17 cellular contexts compared by ENCODE assay signal in genomic region chr2:85651097-85651496, GRCh38. TPM values are rescaled to one million over a fixed set of nuclear protein-coding genes. Genes with fewer than 3 reads are reported as not detected.
DNase-seq lines count a peak whose midpoint lies in the region; ATAC-seq and TF ChIP-seq lines count a peak whose summit lies in the region.
"Had no signal": no experiment of that assay in that cellular context is flagged by ENCODE, and none has a peak within 500 bp of the region (broad histone marks: within the 10 kb centered on the region; RNA-seq: fewer than 3 reads in every experiment).

No MANE protein-coding gene starts in this region.

- no peaks in the 10 kb centered on the region for H3K27me3 Mint-ChIP-seq in HFFc6 (ENCODE audit: insufficient read depth)

- TF ChIP-seq CTCF in HFFc6 (IDR thresholded peaks at IDR 0.05): no peak
- TF ChIP-seq CTCF in body of pancreas (IDR thresholded peaks at IDR 0.05): no peak
- no peak for TF ChIP-seq CTCF in thyroid gland (IDR thresholded peaks at IDR 0.05)
- TF ChIP-seq CTCF in breast epithelium (IDR thresholded peaks at IDR 0.05): no peak

- peak overlapping the region in 3 of 4 donors; percentile 21 to 55 (median 36) for H3K27ac ChIP-seq in body of pancreas
- H3K27ac ChIP-seq in mesenchymal stem cell (ENCODE audit: low read length, poor library complexity, severe bottlenecking): peak overlapping the region; percentile 61
- H3K27ac ChIP-seq in thyroid gland: peak overlapping the region; percentile 15 to 67 (median 41)
- H3K27ac ChIP-seq in breast epithelium: no peak overlapping the region

- intact Hi-C loops in body of pancreas (cut with DNase I): no loop called here
- intact Hi-C loops in thyroid gland (cut with DNase I): no loop called here
- intact Hi-C loops in breast epithelium (cut with DNase I; ENCODE audit: low total_unique reads): no loop called here

- H3K36me3 ChIP-seq in body of pancreas (replicated peaks in 1 of 2; ENCODE audit: insufficient read depth in 1 of 2, low read depth in 2 of 2) (peaks cover 19 to 34% of the 10 kb centered on the region in 2 donors), mesenchymal stem cell (ENCODE audit: control insufficient read depth in 1 of 2, insufficient read depth in 2 of 2, low read depth in 1 of 2, low read length in 2 of 2) (peaks cover 22 to 67% of the 10 kb centered on the region in 2 experiments), thyroid gland (peaks cover 8 to 38% of the 10 kb centered on the region in 2 donors), breast epithelium (peaks cover 7% of the 10 kb centered on the region)

- no peak overlapping the region for H2AK5ac ChIP-seq in mesenchymal stem cell (ENCODE audit: low read length, severe bottlenecking)

- no peak overlapping the region for H2BK15ac ChIP-seq in mesenchymal stem cell (ENCODE audit: low read depth, poor library complexity, severe bottlenecking)

- TF ChIP-seq POLR2A in body of pancreas (IDR thresholded peaks at IDR 0.05): no peak
- no peak for TF ChIP-seq POLR2A in thyroid gland (IDR thresholded peaks at IDR 0.05)
- no peak for TF ChIP-seq POLR2A in breast epithelium (IDR thresholded peaks at IDR 0.05)

- 48 to 49% methylated on average over 3 of the region's 3 CpGs for WGBS in body of pancreas, 2 donors
- WGBS in mesenchymal stem cell: 98% methylated on average over 3 of the region's 3 CpGs
- WGBS in thyroid gland, 2 donors: 86% methylated on average over 3 of the region's 3 CpGs

- H3K18ac ChIP-seq in mesenchymal stem cell (ENCODE audit: low read depth in 1 of 2, low read length in 2 of 2): no peak overlapping the region

- H3K9me3 ChIP-seq in body of pancreas (no peaks in the 10 kb centered on the region), mesenchymal stem cell (ENCODE audit: control insufficient read depth, low read length) (no peaks in the 10 kb centered on the region), thyroid gland (no peaks in the 10 kb centered on the region), breast epithelium (no peaks in the 10 kb centered on the region)

- H2AFZ ChIP-seq in mesenchymal stem cell (ENCODE audit: low read depth, low read length): no peak overlapping the region

- H4K91ac ChIP-seq in mesenchymal stem cell (ENCODE audit: low read length): no peak overlapping the region

- H2BK5ac ChIP-seq in mesenchymal stem cell (ENCODE audit: low read depth, low read length, poor library complexity, severe bottlenecking): no peak overlapping the region

- H2BK12ac ChIP-seq in mesenchymal stem cell (ENCODE audit: low read length in 2 of 2): no peak overlapping the region

- H3K27me3 ChIP-seq in body of pancreas (no peaks in the 10 kb centered on the region), mesenchymal stem cell (ENCODE audit: control insufficient read depth in 1 of 2, insufficient read depth in 1 of 2, low read length in 2 of 2) (no peaks in the 10 kb centered on the region), thyroid gland (no peaks in the 10 kb centered on the region), breast epithelium (no peaks in the 10 kb centered on the region)

- peak overlapping the region; percentile 13 for H3K4me2 ChIP-seq in mesenchymal stem cell (ENCODE audit: low read length, poor library complexity, severe bottlenecking)

- H3K4me3 Mint-ChIP-seq in HFFc6: no peak overlapping the region
- H3K4me3 Mint-ChIP-seq: CD14-positive monocyte; CD8-positive, alpha-beta T cell; H9 had no signal

- H3K4me1 Mint-ChIP-seq in HFFc6 (ENCODE audit: low read depth): peaks cover 75% of the 10 kb centered on the region

- H3K23ac ChIP-seq in mesenchymal stem cell (ENCODE audit: low read length in 2 of 2): no peak overlapping the region

- H3K14ac ChIP-seq in mesenchymal stem cell (ENCODE audit: low read length in 2 of 2): no peak overlapping the region

- peaks cover 8% of the 10 kb centered on the region for H3K4me1 ChIP-seq in body of pancreas
- peaks cover 28% of the 10 kb centered on the region for H3K4me1 ChIP-seq in mesenchymal stem cell (ENCODE audit: control insufficient read depth, insufficient read depth, low read depth, low read length)
- H3K4me1 ChIP-seq in thyroid gland: peaks cover 10 to 27% of the 10 kb centered on the region in 2 donors
- no peaks in the 10 kb centered on the region for H3K4me1 ChIP-seq in breast epithelium

- H3K4ac ChIP-seq in mesenchymal stem cell (ENCODE audit: low read depth in 1 of 2, low read length in 2 of 2): no peak overlapping the region

- H4K8ac ChIP-seq in mesenchymal stem cell (ENCODE audit: low read length): no peak overlapping the region

- H2BK120ac ChIP-seq in mesenchymal stem cell (ENCODE audit: low read depth, low read length): no peak overlapping the region

- ATAC-seq in body of pancreas (peak; percentile 62), HG03354 (IDR thresholded peaks at IDR 0.05; ENCODE audit: poor library complexity, severe bottlenecking, unreplicated experiment) (no peak)
- ATAC-seq: CD8-positive, alpha-beta T cell had no signal

- no peak overlapping the region for H3K4me3 ChIP-seq in body of pancreas
- no peak overlapping the region for H3K4me3 ChIP-seq in mesenchymal stem cell (ENCODE audit: insufficient read depth in 1 of 2, low read depth in 1 of 2, low read length in 2 of 2)
- H3K4me3 ChIP-seq in thyroid gland (replicated peaks in 1 of 3): no peak overlapping the region
- no peak overlapping the region for H3K4me3 ChIP-seq in breast epithelium

- peaks cover 5% of the 10 kb centered on the region for H3K79me1 ChIP-seq in mesenchymal stem cell (replicated peaks; ENCODE audit: low read length, poor library complexity, severe bottlenecking)

- H3K27ac Mint-ChIP-seq in HFFc6: peak overlapping the region; percentile 56
- H3K27ac Mint-ChIP-seq: CD8-positive, alpha-beta T cell; H9 had no signal

- DNase-seq in HFFc6 (no peak), body of pancreas (no peak), mesenchymal stem cell (no peak), thyroid gland (no peak), OCI-M2 (lab: John Stamatoyannopoulos, UW; ENCODE audit: unreplicated experiment) (no peak), breast epithelium (ENCODE audit: low spot score in 2 of 2) (no peak)
- DNase-seq: CD8-positive, alpha-beta T cell; COR-L47; DMS153; DMS79 treated with DMSO at 0.1 percent for 48 hours; EL; GOT3; H9 had no signal

- H3K9me3 Mint-ChIP-seq in HFFc6: no peaks in the 10 kb centered on the region
- H3K9me3 Mint-ChIP-seq: CD14-positive monocyte; CD8-positive, alpha-beta T cell; H9 had no signal

- peaks cover 36% of the 10 kb centered on the region for H3K36me3 Mint-ChIP-seq in HFFc6 (ENCODE audit: low read depth)

- no peak overlapping the region for H3K9ac ChIP-seq in mesenchymal stem cell (ENCODE audit: low read length)

RNA-seq across cellular contexts. Expression of gene SFTPB, which starts 16.9 kb away (rescaled TPM):
- not detected for total RNA-seq in HFFc6 (2021; fragmentation: NEBNext Ultra II Directional; extraction: Animal tissue kit (Norgen Biotek cat#: 25700))
- total RNA-seq in body of pancreas (not detected), thyroid gland (100 to 1,000 TPM in 2 of 4 donors, 10 to 100 TPM in 2; 24.8 to 323 (median 116) TPM), breast epithelium (1 to 10 TPM in 1 of 3 donors, not detected in 2; 3.7 TPM)
- not detected for polyA plus RNA-seq in mesenchymal stem cell (2013, experiment 1 of 2)
- not detected for polyA plus RNA-seq in mesenchymal stem cell (2013, experiment 2 of 2)
- total RNA-seq: CD8-positive, alpha-beta T cell; H9 had no signal
- polyA plus RNA-seq: AG04450, BJ had no signal

RNA-seq across cellular contexts. Expression of gene USP39, which starts 35.1 kb away (rescaled TPM):
- 10 to 100 TPM; 44.1 to 49.2 (median 47.4) TPM for total RNA-seq in HFFc6 (2021; fragmentation: NEBNext Ultra II Directional; extraction: Animal tissue kit (Norgen Biotek cat#: 25700))
- total RNA-seq in body of pancreas (100 to 1,000 TPM in 1 of 2 donors, 10 to 100 TPM in 1; 21.3 to 142 TPM), thyroid gland (100 to 1,000 TPM in 2 of 4 donors, 10 to 100 TPM in 2; 60.5 to 201 (median 99.4) TPM), breast epithelium (10 to 100 TPM; 53.6 to 71.7 (median 68.5) TPM)
- polyA plus RNA-seq in mesenchymal stem cell (2013, experiment 1 of 2): 44.6 TPM
- 44.0 TPM for polyA plus RNA-seq in mesenchymal stem cell (2013, experiment 2 of 2)

RNA-seq across cellular contexts. Expression of gene C2orf68, which starts 39.2 kb away (rescaled TPM):
- 10 to 100 TPM; 13.7 to 17.6 (median 16.0) TPM for total RNA-seq in HFFc6 (2021; fragmentation: NEBNext Ultra II Directional; extraction: Animal tissue kit (Norgen Biotek cat#: 25700))
- 10 to 100 TPM in 1 of 2 donors, 1 to 10 TPM in 1; 9.9 to 14.5 TPM for total RNA-seq in body of pancreas
- 15.8 TPM for polyA plus RNA-seq in mesenchymal stem cell (2013, experiment 1 of 2)
- 16.0 TPM for polyA plus RNA-seq in mesenchymal stem cell (2013, experiment 2 of 2)
- 10 to 100 TPM; 24.0 to 30.1 (median 25.8) TPM for total RNA-seq in thyroid gland
- 10 to 100 TPM; 13.9 to 26.6 (median 16.1) TPM for total RNA-seq in breast epithelium

RNA-seq across cellular contexts. Expression of gene GNLY, which starts 43.1 kb away (rescaled TPM):
- total RNA-seq in HFFc6 (2021; fragmentation: NEBNext Ultra II Directional; extraction: Animal tissue kit (Norgen Biotek cat#: 25700)): not detected
- total RNA-seq in body of pancreas (1 to 10 TPM in 1 of 2 donors, not detected in 1; 5.6 TPM), thyroid gland (1 to 10 TPM in 1 of 4 donors, under 1 TPM in 2, not detected in 1; 0.22 to 3.6 (median 0.63) TPM), breast epithelium (1 to 10 TPM; 2.0 to 2.6 (median 2.1) TPM)
- not detected for polyA plus RNA-seq in mesenchymal stem cell (2013, experiment 1 of 2)
- polyA plus RNA-seq in mesenchymal stem cell (2013, experiment 2 of 2): not detected
- total RNA-seq: H9 had no signal
- polyA plus RNA-seq: AG04450, BJ had no signal

RNA-seq across cellular contexts. Expression of gene TMEM150A, which starts 48.6 kb away (rescaled TPM):
- total RNA-seq in HFFc6 (2021; fragmentation: NEBNext Ultra II Directional; extraction: Animal tissue kit (Norgen Biotek cat#: 25700)): 10 to 100 TPM; 10.3 to 20.4 (median 12.7) TPM
- total RNA-seq in body of pancreas: 10 to 100 TPM; 23.1 to 24.4 TPM
- polyA plus RNA-seq in mesenchymal stem cell (2013, experiment 1 of 2): 25.0 TPM
- 23.9 TPM for polyA plus RNA-seq in mesenchymal stem cell (2013, experiment 2 of 2)
- total RNA-seq in thyroid gland: 10 to 100 TPM in 3 of 4 donors, 1 to 10 TPM in 1; 8.9 to 25.2 (median 21.9) TPM
- 10 to 100 TPM; 20.8 to 40.0 (median 22.6) TPM for total RNA-seq in breast epithelium

Comparison
In these comparisons a context has a peak if more than half of its experiments do, and no peak if none do; other contexts are left out.
1. H3K27ac ChIP-seq: peak in body of pancreas (3 of 4), mesenchymal stem cell (single experiment) and thyroid gland (3 of 3); none in breast epithelium (0 of 2).
2. RNA of gene SFTPB, which starts 16.9 kb away (total RNA-seq): 24.8 to 323 TPM in thyroid gland; not detected in HFFc6, not detected in body of pancreas and 3.7 TPM in breast epithelium; every median in the first group is over 4 times any median in the second.